Comparison of ENCODE assay signal across 22 cellular contexts in the genomic region with DNA sequence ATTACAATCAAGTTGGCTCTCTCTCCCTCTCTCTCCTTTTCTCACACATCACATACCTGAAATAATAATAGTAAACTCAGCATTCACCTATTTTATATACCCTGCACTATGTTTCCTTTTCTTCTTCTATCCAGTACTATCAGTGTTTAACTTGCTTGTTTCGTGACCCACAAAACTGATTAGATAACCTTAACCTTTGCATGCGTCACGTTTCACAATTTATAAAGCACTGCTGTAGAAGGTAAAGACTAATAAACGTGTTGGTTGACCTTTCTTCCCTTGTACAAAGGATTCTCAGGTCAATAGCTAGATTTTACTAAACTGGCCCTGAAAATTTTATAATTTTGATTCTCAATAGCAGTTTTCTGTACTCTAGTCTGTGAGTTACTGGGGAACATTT.
DNase-seq lines count a peak whose midpoint lies in the region; ATAC-seq, FAIRE-seq and TF ChIP-seq lines count a peak whose summit lies in the region.
"Had no signal": no experiment of that assay in that cellular context is flagged by ENCODE, and none has a peak within 500 bp of the region (broad histone marks: within the 10 kb centered on the region; RNA-seq: fewer than 3 reads in every experiment).

No MANE protein-coding gene starts in this region.

- no peak overlapping the region for H3K4me2 ChIP-seq in HepG2 (ENCODE audit: low read depth, low read length)
- H3K4me2 ChIP-seq in hepatocyte, result peak overlapping the region; percentile 44
- no peak overlapping the region for H3K4me2 ChIP-seq in H9 (ENCODE audit: insufficient read depth, insufficient read length, low read length)
- H3K4me2 ChIP-seq: A549; BLaER1 treated with 17β-estradiol and CSF1 and Interleukin-3, amounts not matched to agents 10 nM and 100 nM had no signal

- no peak for TF ChIP-seq RAD21 in HepG2 (CRISPR knock-in tag; IDR thresholded peaks at IDR 0.05)

- no peak for TF ChIP-seq EP300 in HepG2 (IDR thresholded peaks at IDR 0.05; ENCODE audit: low read depth in 2 of 2, low read length in 2 of 2)
- TF ChIP-seq EP300 in HepG2 (CRISPR knock-in tag; IDR thresholded peaks at IDR 0.05; ENCODE audit: borderline replicate concordance), result no peak

- no peak overlapping the region for H2BK120ac ChIP-seq in H9 (ENCODE audit: low read depth, low read length, poor library complexity, severe bottlenecking)

- H3K9ac ChIP-seq in HepG2 (ENCODE audit: insufficient read depth, low read depth, low read length) (no peak overlapping the region), H9 (ENCODE audit: extremely low read depth, insufficient read length, low read length) (no peak overlapping the region)
- H3K9ac ChIP-seq: BLaER1 treated with 17β-estradiol and CSF1 and Interleukin-3, amounts not matched to agents 10 nM and 100 nM had no signal

- no peak overlapping the region for H2AK5ac ChIP-seq in H9 (ENCODE audit: insufficient read length, low read length)

- no peak for TF ChIP-seq POLR2A in HepG2 (IDR thresholded peaks at IDR 0.05; ENCODE audit: insufficient read depth in 1 of 2, low read depth in 2 of 2, low read length in 2 of 2)
- no peak for TF ChIP-seq POLR2A in right lobe of liver (IDR thresholded peaks at IDR 0.05)

- peaks cover 11% of the 10 kb centered on the region; the same call in 1 of the 2 replicates for H3K4me1 ChIP-seq in HepG2 (ENCODE audit: insufficient read depth, low read length)
- no peaks in the 10 kb centered on the region for H3K4me1 ChIP-seq in right lobe of liver
- peaks cover 12% of the 10 kb centered on the region for H3K4me1 ChIP-seq in hepatocyte (ENCODE audit: insufficient read depth)
- peaks cover 0 to 12% (median 11%) of the 10 kb centered on the region in 3 donors for H3K4me1 ChIP-seq in pancreas
- H3K4me1 ChIP-seq in small intestine (ENCODE audit: control insufficient read depth in 2 of 2, insufficient read depth in 1 of 2, low read depth in 1 of 2, low read length in 1 of 2), result no peaks in the 10 kb centered on the region
- no peaks in the 10 kb centered on the region for H3K4me1 ChIP-seq in H9 (ENCODE audit: insufficient read depth, low read length)
- H3K4me1 ChIP-seq: A549; BLaER1 treated with 17β-estradiol and CSF1 and Interleukin-3, amounts not matched to agents 10 nM and 100 nM; Caco-2 had no signal

- no peaks in the 10 kb centered on the region for H3K79me2 ChIP-seq in HepG2 (ENCODE audit: insufficient read depth, low read length)
- H3K79me2 ChIP-seq in hepatocyte, result no peaks in the 10 kb centered on the region
- no peaks in the 10 kb centered on the region for H3K79me2 ChIP-seq in H9 (ENCODE audit: insufficient read depth, low read length)

- in situ Hi-C loops in HepG2 (cut with HindIII; ENCODE audit: extremely low pct_ligation_motif_present, low pct_unique_long_range_greater_than_20kb), result no loop called here

- no TSS peak for BruUV-seq in HepG2 (replicated peaks; lab: Mats Ljungman, UMichigan)

- no peaks in the 10 kb centered on the region for H3K23me2 ChIP-seq in H9 (ENCODE audit: insufficient read length, low read depth, low read length, poor library complexity, severe bottlenecking)

- H3K36me3 Mint-ChIP-seq in endothelial cell (ENCODE audit: low read depth, unreplicated experiment) (no peaks in the 10 kb centered on the region), H9 (ENCODE audit: insufficient read depth in 1 of 3, low read depth in 3 of 3) (no peaks in the 10 kb centered on the region)
- H3K36me3 Mint-ChIP-seq: CD8-positive, alpha-beta T cell had no signal

- H3K27ac ChIP-seq in HepG2 (ENCODE audit: extremely low read length, insufficient read depth, low read length), result peak overlapping the region; percentile 37
- no peak overlapping the region for H3K27ac ChIP-seq in right lobe of liver
- H3K27ac ChIP-seq in hepatocyte, result peak overlapping the region; percentile 60
- no peak overlapping the region for H3K27ac ChIP-seq in pancreas
- no peak overlapping the region for H3K27ac ChIP-seq in small intestine (ENCODE audit: low read depth in 1 of 2, low read length in 1 of 2)
- H3K27ac ChIP-seq in H9 (ENCODE audit: insufficient read length, low read depth, low read length), result no peak overlapping the region
- H3K27ac ChIP-seq: 22Rv1; A549; BLaER1 treated with 17β-estradiol and CSF1 and Interleukin-3, amounts not matched to agents 10 nM and 100 nM; C4-2B had no signal

- DNase-seq in HepG2 (ENCODE audit: low spot score) (no peak), right lobe of liver (no peak), hepatocyte (ENCODE audit: low spot score) (peak; percentile 13), pancreas (no peak), small intestine (peak; percentile 39), endothelial cell (ENCODE audit: low spot score) (no peak), H9 (no peak)
- DNase-seq: AML-193; Caco-2; Calu3; CD4-positive, alpha-beta T cell; CD8-positive, alpha-beta T cell; DMS79 treated with DMSO at 0.1 percent for 48 hours; GF-D8 had no signal

- no peak overlapping the region for H2BK5ac ChIP-seq in H9 (ENCODE audit: insufficient read length, low read length)

- H3K9me3 ChIP-seq in HepG2 (ENCODE audit: low read length) (peaks cover 90% of the 10 kb centered on the region), right lobe of liver (no peaks in the 10 kb centered on the region), hepatocyte (ENCODE audit: low read depth) (no peaks in the 10 kb centered on the region), pancreas (no peaks in the 10 kb centered on the region), small intestine (ENCODE audit: control insufficient read depth, low read depth) (no peaks in the 10 kb centered on the region), H9 (ENCODE audit: control insufficient read depth, low read depth, low read length) (no peaks in the 10 kb centered on the region)
- H3K9me3 ChIP-seq: A549; BLaER1 treated with 17β-estradiol and CSF1 and Interleukin-3, amounts not matched to agents 10 nM and 100 nM; Caco-2 had no signal

- H3K18ac ChIP-seq in H9 (ENCODE audit: insufficient read length, low read depth, low read length), result no peak overlapping the region

- H3K9me2 ChIP-seq in hepatocyte (replicated peaks; ENCODE audit: insufficient read depth), result no peaks in the 10 kb centered on the region

- no peak overlapping the region for H2BK12ac ChIP-seq in H9 (ENCODE audit: insufficient read length, low read depth, low read length)

- no peak for ATAC-seq in HepG2
- ATAC-seq in right lobe of liver, result no peak
- peak; percentile 45 to 75 (median 70) for ATAC-seq in pancreas
- no peak for ATAC-seq in HG03039 (IDR thresholded peaks at IDR 0.05; ENCODE audit: unreplicated experiment)
- ATAC-seq: A549; CD8-positive, alpha-beta T cell had no signal

- H2AFZ ChIP-seq in HepG2 (ENCODE audit: low read length) (no peak overlapping the region), hepatocyte (no peak overlapping the region), H9 (ENCODE audit: low read length) (no peak overlapping the region)

- H2BK15ac ChIP-seq in H9 (ENCODE audit: low read depth, low read length), result no peak overlapping the region

- H3K56ac ChIP-seq in H9 (ENCODE audit: insufficient read length, low read depth, low read length), result no peak overlapping the region

- H2BK20ac ChIP-seq in H9 (ENCODE audit: low read depth, low read length, poor library complexity, severe bottlenecking), result no peak overlapping the region

- H3K36me3 ChIP-seq in HepG2 (replicated peaks in 1 of 2; ENCODE audit: control insufficient read depth in 1 of 2, insufficient read depth in 2 of 2, low read length in 2 of 2), result no peaks in the 10 kb centered on the region
- no peaks in the 10 kb centered on the region for H3K36me3 ChIP-seq in right lobe of liver
- no peaks in the 10 kb centered on the region for H3K36me3 ChIP-seq in hepatocyte (replicated peaks; ENCODE audit: insufficient read depth, low read depth)
- no peaks in the 10 kb centered on the region for H3K36me3 ChIP-seq in pancreas
- no peaks in the 10 kb centered on the region for H3K36me3 ChIP-seq in small intestine (ENCODE audit: control insufficient read depth in 2 of 2, insufficient read depth in 2 of 2, low read length in 2 of 2)
- H3K36me3 ChIP-seq: BLaER1 treated with 17β-estradiol and CSF1 and Interleukin-3, amounts not matched to agents 10 nM and 100 nM had no signal

- H3T11ph ChIP-seq in H9 (ENCODE audit: low read length), result no peak overlapping the region

- 1% methylated on average over 4 of the region's 4 CpGs for WGBS in HepG2 (ENCODE audit: low lambda C conversion rate)
- WGBS in right lobe of liver (ENCODE audit: insufficient coverage, low coverage, low lambda C conversion rate, missing lambda C conversion rate), result 9% methylated on average over 4 of the region's 4 CpGs
- WGBS in hepatocyte (ENCODE audit: low lambda C conversion rate, missing lambda C conversion rate), result 49% methylated on average over 4 of the region's 4 CpGs
- WGBS in pancreas, 2 donors, result 9 to 14% methylated on average over 4 of the region's 4 CpGs
- WGBS in small intestine, 3 donors, result 7 to 49% (median 20%) methylated on average over 4 of the region's 4 CpGs
- WGBS in H9 (ENCODE audit: extremely low coverage, insufficient read length, low lambda C conversion rate), result no CpG with 5 or more reads among the region's 4 CpGs

- H4K5ac ChIP-seq in H9 (ENCODE audit: insufficient read length, low read depth, low read length), result no peak overlapping the region

- no peak overlapping the region for H3K4me3 ChIP-seq in HepG2 (replicated peaks in 1 of 3; ENCODE audit: insufficient read depth in 1 of 3, low read depth in 2 of 3, low read length in 3 of 3)
- H3K4me3 ChIP-seq in right lobe of liver, result no peak overlapping the region
- no peak overlapping the region for H3K4me3 ChIP-seq in hepatocyte
- H3K4me3 ChIP-seq in pancreas, result no peak overlapping the region
- H3K4me3 ChIP-seq in small intestine (ENCODE audit: low read depth in 1 of 2, low read length in 2 of 2), result no peak overlapping the region
- H3K4me3 ChIP-seq: A549; BLaER1 treated with 17β-estradiol and CSF1 and Interleukin-3, amounts not matched to agents 10 nM and 100 nM had no signal

- intact Hi-C loops in HepG2 (cut with micrococcal nuclease; ENCODE audit: unreplicated experiment), result no loop called here
- intact Hi-C loops in right lobe of liver (cut with DNase I), result no loop called here
- intact Hi-C loops in pancreas (cut with DNase I), result no loop called here

- no peak overlapping the region for H3K14ac ChIP-seq in H9 (ENCODE audit: insufficient read depth, low read length)

- H3K27me3 Mint-ChIP-seq in endothelial cell (ENCODE audit: unreplicated experiment) (no peaks in the 10 kb centered on the region), H9 (ENCODE audit: low read depth) (no peaks in the 10 kb centered on the region)
- H3K27me3 Mint-ChIP-seq: B cell; CD4-positive, alpha-beta T cell had no signal

- H4K8ac ChIP-seq in H9 (replicated peaks; ENCODE audit: insufficient read length, low read depth, low read length), result no peak overlapping the region

- H3K4me1 Mint-ChIP-seq in endothelial cell (ENCODE audit: unreplicated experiment) (no peaks in the 10 kb centered on the region), H9 (peaks cover 6% of the 10 kb centered on the region in 2 experiments; a peak in 3 of 4 replicates)
- H3K4me1 Mint-ChIP-seq: B cell had no signal

- no peak overlapping the region for H3K4ac ChIP-seq in H9 (ENCODE audit: low read depth, low read length)

- no peaks in the 10 kb centered on the region for H3K9me3 Mint-ChIP-seq in endothelial cell (ENCODE audit: unreplicated experiment)
- peaks cover 0 to 3% of the 10 kb centered on the region in 2 experiments; a peak in 2 of 5 replicates for H3K9me3 Mint-ChIP-seq in H9

- TF ChIP-seq CTCF in HepG2 (CRISPR knock-in tag; IDR thresholded peaks at IDR 0.05) (no peak), right lobe of liver (IDR thresholded peaks at IDR 0.05) (no peak), hepatocyte (IDR thresholded peaks at IDR 0.05; ENCODE audit: poor library complexity) (no peak), pancreas (IDR thresholded peaks at IDR 0.05) (no peak), endothelial cell (IDR thresholded peaks at IDR 0.05; ENCODE audit: unreplicated experiment) (no peak), H9 (conservative IDR thresholded peaks at IDR 0.05) (no peak)

- FAIRE-seq in HepG2 (lab: Jason Lieb, UNC), result no peak
- FAIRE-seq in pancreas (lab: Jason Lieb, UNC), result no peak
- FAIRE-seq in small intestine (lab: Jason Lieb, UNC), result no peak
- FAIRE-seq: A549, G401.6, GM12891 had no signal

- POLR2A ChIA-PET in HepG2 (lab: Yijun Ruan, JAX), result no interaction called here

- CTCF ChIA-PET in HepG2 (lab: Yijun Ruan, JAX; ENCODE audit: low intra/inter-chr PET ratio, low total read pairs), result no interaction called here

- H4K91ac ChIP-seq in H9 (ENCODE audit: insufficient read length, low read depth, low read length), result no peak overlapping the region

- H3K27me3 ChIP-seq in HepG2 (ENCODE audit: control insufficient read depth in 1 of 2, insufficient read depth in 2 of 2, low read length in 2 of 2) (no peaks in the 10 kb centered on the region), right lobe of liver (no peaks in the 10 kb centered on the region), hepatocyte (no peaks in the 10 kb centered on the region), pancreas (no peaks in the 10 kb centered on the region), small intestine (ENCODE audit: control insufficient read depth in 2 of 2, insufficient read depth in 2 of 2, low read length in 2 of 2) (no peaks in the 10 kb centered on the region), H9 (ENCODE audit: insufficient read depth, low read length) (no peaks in the 10 kb centered on the region)
- H3K27me3 ChIP-seq: BLaER1 treated with 17β-estradiol and CSF1 and Interleukin-3, amounts not matched to agents 10 nM and 100 nM had no signal

- H3K79me1 ChIP-seq in H9 (ENCODE audit: insufficient read depth, low read depth, low read length, poor library complexity, severe bottlenecking), result no peaks in the 10 kb centered on the region

- H3K4me3 Mint-ChIP-seq in endothelial cell (ENCODE audit: unreplicated experiment) (no peak overlapping the region), H9 (no peak overlapping the region)
- H3K4me3 Mint-ChIP-seq: B cell; CD4-positive, alpha-beta T cell; CD8-positive, alpha-beta T cell had no signal

- H3K27ac Mint-ChIP-seq in endothelial cell (ENCODE audit: unreplicated experiment), result no peak overlapping the region
- no peak overlapping the region for H3K27ac Mint-ChIP-seq in H9
- H3K27ac Mint-ChIP-seq: B cell; CD4-positive, alpha-beta T cell; CD8-positive, alpha-beta T cell had no signal

- H4K20me1 ChIP-seq in HepG2 (ENCODE audit: insufficient read depth, low read length) (no peaks in the 10 kb centered on the region), hepatocyte (ENCODE audit: insufficient read depth, poor library complexity, severe bottlenecking) (no peaks in the 10 kb centered on the region), H9 (ENCODE audit: control insufficient read depth, insufficient read depth, insufficient read length) (no peaks in the 10 kb centered on the region)
- H4K20me1 ChIP-seq: BLaER1 treated with 17β-estradiol and CSF1 and Interleukin-3, amounts not matched to agents 10 nM and 100 nM had no signal

- no peak overlapping the region for H3K23ac ChIP-seq in H9 (ENCODE audit: insufficient read length, low read depth, low read length)

Comparison
In these comparisons a context has a peak if more than half of its experiments do, and no peak if none do; other contexts are left out.
1. H3K27ac ChIP-seq: peak in HepG2 (single experiment) and hepatocyte (single experiment); none in right lobe of liver (0 of 3), pancreas (0 of 4), small intestine (0 of 2) and H9 (single experiment).
2. ATAC-seq: peak in pancreas (4 of 4); none in HepG2 (single experiment), right lobe of liver (0 of 4) and HG03039 (single experiment).
3. DNase-seq: peak in hepatocyte (single experiment) and small intestine (single experiment); none in HepG2 (single experiment), right lobe of liver (0 of 3), pancreas (0 of 6), endothelial cell (single experiment) and H9 (single experiment).